Comparison of ENCODE assay signal across 9 cellular contexts in the genomic region with DNA sequence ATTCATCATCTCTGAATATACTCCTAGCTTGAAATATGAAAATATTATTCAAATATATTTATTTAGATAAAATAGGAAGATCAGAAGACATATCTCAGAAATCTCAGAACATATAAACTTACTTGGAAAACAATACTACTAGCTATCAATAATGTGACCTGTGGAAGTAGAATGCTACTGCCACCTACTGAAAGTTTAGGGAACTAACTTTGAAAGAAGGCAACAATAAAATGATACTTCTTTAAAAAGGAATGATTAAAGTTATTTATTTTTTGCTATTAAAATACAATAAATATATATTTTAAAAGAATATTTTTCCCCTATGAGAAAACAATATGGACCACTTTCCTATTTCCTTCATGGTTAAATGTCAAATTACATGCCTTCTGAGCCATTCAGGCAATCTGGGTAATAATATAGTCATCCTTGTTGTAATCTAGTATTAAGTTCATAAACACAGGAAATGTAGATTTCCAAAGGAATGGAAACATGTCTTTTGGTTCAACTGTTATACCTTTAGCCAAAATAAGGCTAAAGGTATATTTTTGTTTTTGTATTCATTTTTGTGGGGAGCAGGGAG. TPM values are rescaled to one million over a fixed set of nuclear protein-coding genes. Genes with fewer than 3 reads are reported as not detected.
DNase-seq lines count a peak whose midpoint lies in the region; ATAC-seq, FAIRE-seq and TF ChIP-seq lines count a peak whose summit lies in the region.
"Had no signal": no experiment of that assay in that cellular context is flagged by ENCODE, and none has a peak within 500 bp of the region (broad histone marks: within the 10 kb centered on the region; RNA-seq: fewer than 3 reads in every experiment).

No MANE protein-coding gene starts in this region.

- no peak for ATAC-seq in GM19397 (IDR thresholded peaks at IDR 0.05; ENCODE audit: unreplicated experiment)
- no peak for ATAC-seq in GM19328 (IDR thresholded peaks at IDR 0.05; ENCODE audit: unreplicated experiment)

- H3K9me3 ChIP-seq in adrenal gland (replicated peaks in 1 of 3): no peaks in the 10 kb centered on the region

- H3K36me3 ChIP-seq in adrenal gland (replicated peaks in 1 of 2): no peaks in the 10 kb centered on the region

- FAIRE-seq in GM18507 (lab: Jason Lieb, UNC): peak; percentile 26

- peak; percentile 15 for DNase-seq in Ammon's horn (ENCODE audit: low spot score)
- no peak for DNase-seq in GM18507 (ENCODE audit: extremely low spot score, insufficient read length, low read depth)
- peak; percentile 40 for DNase-seq in LHCN-M2 (ENCODE audit: low read depth)
- DNase-seq in adrenal gland: no peak
- DNase-seq in left kidney (ENCODE audit: low read depth, low spot score): peak; percentile 45
- DNase-seq in ecto neural progenitor cell (ENCODE audit: low spot score): no peak

- peak; percentile 53 to 83 (median 66) for TF ChIP-seq CTCF in adrenal gland (IDR thresholded peaks at IDR 0.05)

- intact Hi-C loops in adrenal gland (cut with DNase I): loop anchor here in 1 of 2 donors (5.0 to 10.0 kb wide), 2 partner anchors 124 to 222 kb away; no protein-coding TSS in a partner anchor

- no peaks in the 10 kb centered on the region for H3K27me3 ChIP-seq in adrenal gland

- H3K4me3 ChIP-seq in adrenal gland: no peak overlapping the region

- no peak overlapping the region for H3K27ac ChIP-seq in adrenal gland

- H3K4me1 ChIP-seq in adrenal gland (replicated peaks in 1 of 2): peaks cover 0 to 8% of the 10 kb centered on the region in 2 donors

- no peak for TF ChIP-seq POLR2A in adrenal gland (IDR thresholded peaks at IDR 0.05)

RNA-seq across cellular contexts. Expression of a gene that starts 26.0 kb away (rescaled TPM):
- total RNA-seq in LHCN-M2 (2014; rRNA removed) (not detected in 2 replicates), adrenal gland (1 to 10 TPM in 4 of 8 donors, under 1 TPM in 4; 0.06 to 2.9 (median 0.98) TPM)
- polyA plus RNA-seq in LHCN-M2 (2012): not detected
- polyA plus RNA-seq in adrenal gland: 1 to 10 TPM in 2 of 3 donors, under 1 TPM in 1; 0.64 to 5.4 (median 2.3) TPM
- polyA plus RNA-seq: IgD-negative memory B cell had no signal

RNA-seq across cellular contexts. Expression of a gene that starts 28.1 kb away (rescaled TPM):
- total RNA-seq in LHCN-M2 (2014; rRNA removed): 4.1 and 8.7 TPM in 2 replicates
- polyA plus RNA-seq in LHCN-M2 (2012): 1.6 TPM
- 10 to 100 TPM in 7 of 8 donors, 1 to 10 TPM in 1; 8.5 to 29.2 (median 20.1) TPM for total RNA-seq in adrenal gland
- 10 to 100 TPM in 1 of 3 donors, 1 to 10 TPM in 2; 5.4 to 10.7 (median 9.2) TPM for polyA plus RNA-seq in adrenal gland

Comparison
In these comparisons a context has a peak if more than half of its experiments do, and no peak if none do; other contexts are left out.
1. DNase-seq: peak in Ammon's horn (single experiment), LHCN-M2 (single experiment) and left kidney (single experiment); none in GM18507 (single experiment), adrenal gland (0 of 7) and ecto neural progenitor cell (single experiment).